Comparison of ENCODE assay signal across 12 cellular contexts in the genomic region with DNA sequence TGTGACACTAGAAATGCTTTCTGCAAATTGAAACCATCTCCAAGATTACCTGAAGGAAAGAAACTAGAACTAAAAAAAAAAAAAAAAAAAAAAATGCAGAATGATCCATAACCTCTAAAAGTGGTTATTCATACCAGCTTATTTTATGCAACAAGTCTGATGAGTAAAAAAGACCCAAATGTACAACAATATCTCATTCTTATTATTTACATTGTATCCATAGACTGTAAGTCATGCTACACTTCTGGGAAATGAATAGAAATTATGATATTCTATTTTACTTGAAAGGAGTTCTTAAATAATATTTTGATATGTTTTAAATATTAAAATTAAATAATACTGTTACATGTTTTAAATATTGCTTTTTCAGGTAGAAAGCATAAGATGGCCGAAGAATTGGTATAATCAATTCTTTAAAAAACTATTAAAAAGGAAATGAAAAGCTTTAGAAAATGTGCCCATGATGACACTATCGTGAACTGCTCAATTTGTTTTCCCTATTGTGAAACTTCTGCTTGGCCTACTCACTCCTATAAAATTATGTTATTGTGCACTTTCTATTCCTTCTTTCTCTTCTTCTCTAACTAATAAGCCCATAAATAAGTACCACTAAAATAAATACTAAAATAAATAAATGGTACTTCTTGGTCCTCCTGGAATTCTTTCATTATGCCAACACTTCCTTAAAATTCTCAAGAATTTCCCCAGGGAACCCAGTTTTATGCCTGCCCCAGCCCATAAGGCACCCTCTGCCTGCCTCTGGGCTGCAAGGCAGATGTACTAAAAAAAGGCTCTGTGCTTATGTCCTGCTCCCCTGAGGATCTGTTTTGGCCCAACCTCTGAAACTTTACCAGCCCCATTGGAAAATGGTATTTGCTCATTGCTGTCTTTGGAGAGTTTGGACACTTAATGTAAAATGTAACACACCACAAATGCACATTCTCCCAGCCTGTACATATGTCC. TPM values are rescaled to one million over a fixed set of nuclear protein-coding genes. Genes with fewer than 3 reads are reported as not detected.
DNase-seq lines count a peak whose midpoint lies in the region; ATAC-seq, FAIRE-seq and TF ChIP-seq lines count a peak whose summit lies in the region.
"Had no signal": no experiment of that assay in that cellular context is flagged by ENCODE, and none has a peak within 500 bp of the region (broad histone marks: within the 10 kb centered on the region; RNA-seq: fewer than 3 reads in every experiment).

No MANE protein-coding gene starts in this region.

- no peaks in the 10 kb centered on the region for H3K27me3 Mint-ChIP-seq in activated T-helper 2 cell treated with anti-CD3 and anti-CD28 coated beads, Interferon-gamma antibody, Interleukin-2, Interleukin-4, amounts not matched to agents 10 μg/mL and 5 μg/mL and 100 μg/mL, durations not matched to agents 14 hours and 24 hours and 36 hours (ENCODE audit: low read depth)

- no peak for TF ChIP-seq POLR2A in NB4 (IDR thresholded peaks at IDR 0.05; ENCODE audit: extremely low read depth, insufficient read length)

- peaks cover 64% of the 10 kb centered on the region for H3K4me1 Mint-ChIP-seq in activated T-helper 2 cell treated with anti-CD3 and anti-CD28 coated beads, Interferon-gamma antibody, Interleukin-2, Interleukin-4, amounts not matched to agents 10 μg/mL and 5 μg/mL and 100 μg/mL, durations not matched to agents 14 hours and 24 hours and 36 hours (ENCODE audit: low read depth)

- H3K4me1 ChIP-seq in pancreas = no peaks in the 10 kb centered on the region
- H3K4me1 ChIP-seq: A549 had no signal

- 67 to 90% methylated on average over 2 of the region's 2 CpGs for WGBS in pancreas, 2 donors

- peak; percentile 55 to 58 for ATAC-seq in activated CD4-positive, CD25-positive, alpha-beta regulatory T cell treated with anti-CD3 and anti-CD28 coated beads, Interleukin-2, amount 50 U/mL, for 24 hours
- ATAC-seq in pancreas (peak in 2 of 4 donors; percentile 51 to 63), GM21447 (IDR thresholded peaks at IDR 0.05; ENCODE audit: unreplicated experiment) (no peak)
- ATAC-seq: A549 had no signal

- no peaks in the 10 kb centered on the region for H3K36me3 ChIP-seq in pancreas

- H3K4me3 ChIP-seq in NB4 (ENCODE audit: low read depth, low read length) (peak overlapping the region; percentile 54), pancreas (no peak overlapping the region)
- H3K4me3 ChIP-seq: A549 had no signal

- intact Hi-C loops in activated T-helper 2 cell treated with anti-CD3 and anti-CD28 coated beads, Interferon-gamma antibody, Interleukin-2, Interleukin-4, amounts not matched to agents 10 μg/mL and 5 μg/mL and 100 μg/mL, durations not matched to agents 14 hours and 24 hours and 36 hours (cut with micrococcal nuclease) = loop anchor here (1.0 to 10.0 kb wide), 4 partner anchors 18 to 1207 kb away; a partner anchor contains a TSS
- intact Hi-C loops in pancreas (cut with DNase I) = loop anchor here in 1 of 3 donors (10.0 kb wide), 1 partner anchor 63 kb away; no protein-coding TSS in a partner anchor

- H3K9me3 ChIP-seq in pancreas = no peaks in the 10 kb centered on the region
- H3K9me3 ChIP-seq: A549 had no signal

- H3K27ac Mint-ChIP-seq in activated T-helper 2 cell treated with anti-CD3 and anti-CD28 coated beads, Interferon-gamma antibody, Interleukin-2, Interleukin-4, amounts not matched to agents 10 μg/mL and 5 μg/mL and 100 μg/mL, durations not matched to agents 14 hours and 24 hours and 36 hours = peak overlapping the region; percentile 91

- peak; percentile 37 for FAIRE-seq in pancreas (lab: Jason Lieb, UNC)
- FAIRE-seq: A549, TTC549 had no signal

- TF ChIP-seq CTCF in NB4 (IDR thresholded peaks at IDR 0.05; ENCODE audit: low read depth, low read length) (no peak), pancreas (IDR thresholded peaks at IDR 0.05) (no peak)

- peak overlapping the region; percentile 71 for H3K4me3 Mint-ChIP-seq in activated T-helper 2 cell treated with anti-CD3 and anti-CD28 coated beads, Interferon-gamma antibody, Interleukin-2, Interleukin-4, amounts not matched to agents 10 μg/mL and 5 μg/mL and 100 μg/mL, durations not matched to agents 14 hours and 24 hours and 36 hours (ENCODE audit: low read depth)

- H3K27ac ChIP-seq in pancreas = no peak overlapping the region
- H3K27ac ChIP-seq: A549 had no signal

- DNase-seq in activated CD4-positive, CD25-positive, alpha-beta regulatory T cell treated with anti-CD3 and anti-CD28 coated beads, Interleukin-2, amount 50 U/mL, for 72 hours = no peak
- DNase-seq in NB4 (ENCODE audit: low read depth) (peak; percentile 82), pancreas (no peak), T1000 (lab: John Stamatoyannopoulos, UW) (no peak), DMS114 treated with DMSO at 0.1 percent for 48 hours (lab: John Stamatoyannopoulos, UW; ENCODE audit: unreplicated experiment) (no peak)
- no peak for DNase-seq in activated T-helper 2 cell treated with anti-CD3 and anti-CD28 coated beads, Interferon-gamma antibody, Interleukin-2, Interleukin-4, amounts not matched to agents 10 μg/mL and 5 μg/mL and 100 μg/mL, durations not matched to agents 14 hours and 24 hours and 36 hours (ENCODE audit: low spot score)
- DNase-seq: NCI-H1105, NCI-H748 treated with DMSO at 0.1 percent for 48 hours had no signal

- no peaks in the 10 kb centered on the region for H3K27me3 ChIP-seq in pancreas

- H3K36me3 Mint-ChIP-seq in activated T-helper 2 cell treated with anti-CD3 and anti-CD28 coated beads, Interferon-gamma antibody, Interleukin-2, Interleukin-4, amounts not matched to agents 10 μg/mL and 5 μg/mL and 100 μg/mL, durations not matched to agents 14 hours and 24 hours and 36 hours (ENCODE audit: low read depth) = peaks cover 60% of the 10 kb centered on the region

- no peaks in the 10 kb centered on the region for H3K9me3 Mint-ChIP-seq in activated T-helper 2 cell treated with anti-CD3 and anti-CD28 coated beads, Interferon-gamma antibody, Interleukin-2, Interleukin-4, amounts not matched to agents 10 μg/mL and 5 μg/mL and 100 μg/mL, durations not matched to agents 14 hours and 24 hours and 36 hours

RNA-seq across cellular contexts. Expression of a gene that starts 18.1 kb away (rescaled TPM):
- 73.0 and 79.0 TPM in 2 replicates for total RNA-seq in activated T-helper 2 cell treated with anti-CD3 and anti-CD28 coated beads, Interferon-gamma antibody, Interleukin-2, Interleukin-4, amounts not matched to agents 10 μg/mL and 5 μg/mL and 100 μg/mL, durations not matched to agents 14 hours and 24 hours and 36 hours
- 1 to 10 TPM in 3 of 6 donors, under 1 TPM in 3; 0.12 to 5.0 (median 1.2) TPM for total RNA-seq in pancreas
- 1 to 10 TPM in 1 of 2 donors, under 1 TPM in 1; 0.87 to 1.3 TPM for polyA plus RNA-seq in pancreas

Comparison
In these comparisons a context has a peak if more than half of its experiments do, and no peak if none do; other contexts are left out.
1. RNA of a gene that starts 18.1 kb away (total RNA-seq): 73.0 to 79.0 TPM in activated T-helper 2 cell treated with anti-CD3 and anti-CD28 coated beads, Interferon-gamma antibody, Interleukin-2, Interleukin-4, amounts not matched to agents 10 μg/mL and 5 μg/mL and 100 μg/mL, durations not matched to agents 14 hours and 24 hours and 36 hours; 0.12 to 5.0 TPM in pancreas; every median in the first group is over 10 times any median in the second.